In the genomic region with DNA sequence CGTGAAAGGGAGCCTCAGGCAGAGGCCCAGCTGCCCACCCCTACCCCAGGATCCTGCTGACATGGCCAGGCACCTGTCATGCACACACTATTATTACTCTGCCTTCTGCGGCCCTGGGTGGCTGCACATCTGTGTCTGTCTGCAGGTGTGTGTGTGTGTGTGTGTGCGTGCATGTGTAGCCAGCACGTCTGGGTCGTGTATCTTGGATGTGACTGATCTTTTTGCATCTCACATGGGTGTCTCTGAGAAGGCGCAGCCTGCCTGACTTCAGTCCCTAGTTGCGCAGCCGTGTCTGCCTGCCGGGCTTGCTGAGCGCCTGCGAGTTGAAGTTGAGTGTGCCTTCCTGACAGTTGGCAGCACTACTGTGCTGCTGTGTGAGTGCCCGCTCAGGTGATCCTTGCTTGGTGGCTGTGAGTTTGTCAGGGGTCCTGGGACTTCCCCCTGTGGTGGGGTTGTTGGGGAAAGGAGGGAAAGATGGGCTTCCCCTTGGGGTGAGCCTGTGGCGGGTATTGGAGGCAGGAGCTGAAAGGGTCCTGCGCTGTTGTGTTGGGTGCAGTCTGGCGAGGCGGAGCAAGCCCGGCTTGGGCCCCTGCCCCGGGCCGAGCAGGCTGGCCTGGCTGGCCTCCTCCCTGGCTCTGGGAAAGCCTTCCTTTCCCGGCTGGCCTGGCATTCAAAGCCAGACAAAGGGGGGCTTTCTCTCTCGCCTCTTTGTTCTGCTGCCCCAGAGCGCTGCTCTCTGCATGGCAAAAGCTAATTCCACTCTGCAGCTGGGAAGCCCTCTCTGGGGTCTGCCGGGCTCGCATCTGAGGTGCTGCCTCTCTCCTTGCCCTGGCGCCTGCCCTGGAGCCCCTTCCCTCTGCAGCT, we compare ENCODE assay signal across 8 cellular contexts. TPM values are rescaled to one million over a fixed set of nuclear protein-coding genes. Genes with fewer than 3 reads are reported as not detected.
DNase-seq lines count a peak whose midpoint lies in the region; ATAC-seq and TF ChIP-seq lines count a peak whose summit lies in the region.

No MANE protein-coding gene starts in this region.

- TF ChIP-seq POLR2A in uterus (IDR thresholded peaks at IDR 0.05), result no peak

- TF ChIP-seq CTCF in OCI-LY1 (IDR thresholded peaks at IDR 0.05; ENCODE audit: low read length), result no peak
- peak in 3 of 56 donors; percentile 13 to 38 (median 31) for TF ChIP-seq CTCF in dorsolateral prefrontal cortex (IDR thresholded peaks at IDR 0.05 in 54 of 56, conservative IDR thresholded peaks at IDR 0.05 in 2 of 56; ENCODE audit: low read depth in 1 of 56, partially characterized antibody in 56 of 56)
- TF ChIP-seq CTCF in uterus (IDR thresholded peaks at IDR 0.05), result no peak

- H4K20me1 ChIP-seq in OCI-LY1 (ENCODE audit: insufficient read depth, low read length), result no peaks in the 10 kb centered on the region

- peaks cover 30% of the 10 kb centered on the region for H3K4me1 ChIP-seq in ACC112 (ENCODE audit: control insufficient read depth, insufficient read depth, low read length, unreplicated experiment)
- H3K4me1 ChIP-seq in OCI-LY1 (ENCODE audit: insufficient read depth, low read length, severe bottlenecking), result peaks cover 79% of the 10 kb centered on the region
- peaks cover 0 to 41% of the 10 kb centered on the region in 2 donors for H3K4me1 ChIP-seq in uterus

- H3K9ac ChIP-seq in OCI-LY1 (ENCODE audit: low read length), result peak overlapping the region; percentile 83

- peak overlapping the region; percentile 94 for H3K4me2 ChIP-seq in OCI-LY1 (ENCODE audit: low read length)

- peaks cover 9% of the 10 kb centered on the region for H3F3A ChIP-seq in OCI-LY1 (ENCODE audit: insufficient read depth, low read length)

- H3K79me2 ChIP-seq in ACC112 (ENCODE audit: control insufficient read depth, insufficient read depth, low read length, unreplicated experiment), result peaks cover 91% of the 10 kb centered on the region
- peaks cover 9% of the 10 kb centered on the region; the same call in 1 of the 2 replicates for H3K79me2 ChIP-seq in OCI-LY1 (ENCODE audit: insufficient read depth, low read length)

- peak overlapping the region; percentile 88 for H3K4me3 ChIP-seq in ACC112 (ENCODE audit: low read depth, low read length)
- H3K4me3 ChIP-seq in OCI-LY1 (ENCODE audit: low read depth, low read length, poor library complexity, severe bottlenecking), result peak overlapping the region; percentile 90
- peak overlapping the region; percentile 28 to 96 (median 87) for H3K4me3 ChIP-seq in dorsolateral prefrontal cortex
- peak overlapping the region in 1 of 2 donors; percentile 24 for H3K4me3 ChIP-seq in uterus

- intact Hi-C loops in dorsolateral prefrontal cortex (cut with DNase I), result loop anchor here in 1 of 2 donors (2.0 kb wide), 2 partner anchors 28 to 66 kb away; partner anchors contain the start of genes ARL3 and SFXN2
- intact Hi-C loops in uterus (cut with DNase I; ENCODE audit: low total_unique reads), result no loop called here

- H3K9me2 ChIP-seq in OCI-LY1 (ENCODE audit: low read depth, low read length), result no peaks in the 10 kb centered on the region

- H3K27me3 ChIP-seq in ACC112 (ENCODE audit: insufficient read depth, low read length) (no peaks in the 10 kb centered on the region), OCI-LY1 (ENCODE audit: insufficient read depth, low read length) (no peaks in the 10 kb centered on the region), dorsolateral prefrontal cortex (no peaks in the 10 kb centered on the region), uterus (no peaks in the 10 kb centered on the region)

- peak in 9 of 10 donors; percentile 51 to 85 (median 74) for DNase-seq in dorsolateral prefrontal cortex
- peak; percentile 59 for DNase-seq in myocyte (ENCODE audit: low read depth)
- no peak for DNase-seq in uterus
- no peak for DNase-seq in UCSD-AML1 (lab: John Stamatoyannopoulos, UW; ENCODE audit: unreplicated experiment)
- no peak for DNase-seq in HuH-7.5 (ENCODE audit: low spot score)

- H3K36me3 ChIP-seq in ACC112 (ENCODE audit: insufficient read depth, low read length), result peaks cover 8% of the 10 kb centered on the region; the same call in 1 of the 2 replicates
- H3K36me3 ChIP-seq in OCI-LY1 (ENCODE audit: insufficient read depth, low read length), result peaks cover 10% of the 10 kb centered on the region; the same call in 1 of the 2 replicates
- no peaks in the 10 kb centered on the region for H3K36me3 ChIP-seq in uterus

- H3K27ac ChIP-seq in ACC112 (ENCODE audit: low read depth, low read length) (no peak overlapping the region), OCI-LY1 (ENCODE audit: low read depth, low read length, poor library complexity, severe bottlenecking) (peak overlapping the region; percentile 98), dorsolateral prefrontal cortex (peak overlapping the region; percentile 11 to 100 (median 99)), uterus (peak overlapping the region; percentile 60 to 97)

- no peak for ATAC-seq in GM19351 (IDR thresholded peaks at IDR 0.05; ENCODE audit: unreplicated experiment)

- H3K9me3 ChIP-seq in OCI-LY1 (ENCODE audit: low read length), result no peaks in the 10 kb centered on the region
- no peaks in the 10 kb centered on the region for H3K9me3 ChIP-seq in uterus

- H2AFZ ChIP-seq in ACC112 (ENCODE audit: low read length, unreplicated experiment) (no peak overlapping the region), OCI-LY1 (ENCODE audit: low read length) (no peak overlapping the region)

RNA-seq across cellular contexts. Expression of gene TRIM8, which starts 4.8 kb away (rescaled TPM):
- total RNA-seq in dorsolateral prefrontal cortex (100 to 1,000 TPM in 118 of 120 experiments, 10 to 100 TPM in 2; 95.2 to 308 (median 133) TPM), myocyte (230 and 274 TPM in 2 replicates), uterus (100 to 1,000 TPM in 2 of 4 donors, 10 to 100 TPM in 2; 71.2 to 119 (median 102) TPM)
- polyA plus RNA-seq in myocyte (2012), result 192 TPM

Comparison
In these comparisons a context has a peak if more than half of its experiments do, and no peak if none do; other contexts are left out.
1. DNase-seq: peak in dorsolateral prefrontal cortex (9 of 10) and myocyte (single experiment); none in uterus (0 of 2), UCSD-AML1 (single experiment) and HuH-7.5 (single experiment).